1 cellular context compared by ENCODE assay signal in genomic region chr10:80493482-80494021, GRCh38.
TF ChIP-seq lines count a peak whose summit lies in the region.

No MANE protein-coding gene starts in this region.

TF ChIP-seq in SK-N-SH treated with all-trans-retinoic acid at 6 μM for 48 hours, 23 proteins besides CTCF, POLR2A, EP300 and RAD21 (continued from another document):
- TF ChIP-seq, protein P1, sequence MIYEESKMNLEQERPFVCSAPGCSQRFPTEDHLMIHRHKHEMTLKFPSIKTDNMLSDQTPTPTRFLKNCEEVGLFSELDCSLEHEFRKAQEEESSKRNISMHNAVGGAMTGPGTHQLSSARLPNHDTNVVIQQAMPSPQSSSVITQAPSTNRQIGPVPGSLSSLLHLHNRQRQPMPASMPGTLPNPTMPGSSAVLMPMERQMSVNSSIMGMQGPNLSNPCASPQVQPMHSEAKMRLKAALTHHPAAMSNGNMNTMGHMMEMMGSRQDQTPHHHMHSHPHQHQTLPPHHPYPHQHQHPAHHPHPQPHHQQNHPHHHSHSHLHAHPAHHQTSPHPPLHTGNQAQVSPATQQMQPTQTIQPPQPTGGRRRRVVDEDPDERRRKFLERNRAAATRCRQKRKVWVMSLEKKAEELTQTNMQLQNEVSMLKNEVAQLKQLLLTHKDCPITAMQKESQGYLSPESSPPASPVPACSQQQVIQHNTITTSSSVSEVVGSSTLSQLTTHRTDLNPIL (CRISPR knock-in tag; IDR thresholded peaks at IDR 0.05; ENCODE audit: low read depth), result no peak
- TF ChIP-seq GLIS3 (CRISPR knock-in tag; IDR thresholded peaks at IDR 0.05), result no peak
- no peak for TF ChIP-seq ZFP30 (CRISPR knock-in tag; IDR thresholded peaks at IDR 0.05)
- no peak for TF ChIP-seq CSDC2 (CRISPR knock-in tag; IDR thresholded peaks at IDR 0.05)
